ENCODE assay signal across 1 cellular context in genomic region chr4:146521543-146522097, GRCh38.
TF ChIP-seq lines count a peak whose summit lies in the region.

TSS of gene SLC10A7 (minus strand) at chr4:146521940. CDS start at chr4:146521717, 223 bp downstream.

TF ChIP-seq in K562, 482 proteins besides CTCF, POLR2A, EP300 and RAD21 (continues in another document):
- TF ChIP-seq CHD7 (IDR thresholded peaks at IDR 0.05; ENCODE audit: low read depth, low read length) (peak; percentile 97), NFYB (IDR thresholded peaks at IDR 0.05; ENCODE audit: extremely low read depth, insufficient read length) (no peak), ZNF518B (CRISPR knock-in tag; IDR thresholded peaks at IDR 0.05) (no peak), CLOCK (CRISPR knock-in tag; IDR thresholded peaks at IDR 0.05; ENCODE audit: borderline replicate concordance) (no peak), MED1 (CRISPR knock-in tag; IDR thresholded peaks at IDR 0.05; ENCODE audit: borderline replicate concordance) (no peak), XRCC5 (IDR thresholded peaks at IDR 0.05; ENCODE audit: low read depth, low read length) (peak; percentile 25; the same call in 1 of the 2 replicates), PHF20 (IDR thresholded peaks at IDR 0.05; ENCODE audit: partially characterized antibody) (no peak), RNF2 (IDR thresholded peaks at IDR 0.05) (0 out of 2 replicates have a peak, but pooled peaks have one; percentile 10), SMAD4 (CRISPR knock-in tag; conservative IDR thresholded peaks at IDR 0.05) (no peak), CREB1 (IDR thresholded peaks at IDR 0.05) (no peak), CREB1 (CRISPR knock-in tag; IDR thresholded peaks at IDR 0.05) (no peak), ZNF830 (CRISPR knock-in tag; IDR thresholded peaks at IDR 0.05) (no peak), PRDM10 (IDR thresholded peaks at IDR 0.05; ENCODE audit: partially characterized antibody) (peak; percentile 60), TEAD2 (tag; IDR thresholded peaks at IDR 0.05) (no peak), ZMIZ1 (IDR thresholded peaks at IDR 0.05; ENCODE audit: low read depth in 2 of 2, low read length in 2 of 2) (no peak), MLLT1 (IDR thresholded peaks at IDR 0.05) (0 out of 4 replicates have a peak, but pooled peaks of 1 of the 2 experiments have one; percentile 64), FOXP1 (CRISPR knock-in tag; IDR thresholded peaks at IDR 0.05) (no peak), VEZF1 (CRISPR knock-in tag; IDR thresholded peaks at IDR 0.05) (peak; percentile 9; the same call in 1 of the 2 replicates), ARNT (IDR thresholded peaks at IDR 0.05) (peak in 1 of 2 experiments; percentile 90; a peak in 1 of 4 replicates), ZNF347 (CRISPR knock-in tag; IDR thresholded peaks at IDR 0.05; ENCODE audit: low read depth) (no peak), ZNF23 (CRISPR knock-in tag; IDR thresholded peaks at IDR 0.05) (no peak), MAZ (CRISPR knock-in tag; conservative IDR thresholded peaks at IDR 0.05 in 1 of 2, IDR thresholded peaks at IDR 0.05 in 1 of 2) (0 out of 4 replicates have a peak, but pooled peaks of 1 of the 2 experiments have one; percentile 52)
